Comparison of ENCODE assay signal across 24 cellular contexts in genomic region chr13:36715841-36716240, GRCh38. TPM values are rescaled to one million over a fixed set of nuclear protein-coding genes. Genes with fewer than 3 reads are reported as not detected.
"Had no signal": no experiment of that assay in that cellular context is flagged by ENCODE, and none has a peak within 500 bp of the region (broad histone marks: within the 10 kb centered on the region; RNA-seq: fewer than 3 reads in every experiment).

No MANE protein-coding gene starts in this region.

- H3K9me3 ChIP-seq: MG63, SJCRH30 had no signal

- DNase-seq: IMR-90, Karpas-422, KG1, MG63, NCI-H1092 treated with DMSO at 0.1 percent for 48 hours, NCI-H1436, NCI-H187, NCI-H2029, NCI-H2081 treated with DMSO at 0.1 percent for 48 hours, NCI-H2171, NCI-H226, NCI-H446, NCI-H510A, NCI-H524 treated with DMSO at 0.1 percent for 48 hours, NCI-H69, NCI-H774, PC-3, SHP77 treated with DMSO at 0.1 percent for 48 hours, SJCRH30 had no signal

- H3K36me3 ChIP-seq: MG63, SJCRH30 had no signal

- H3K27me3 ChIP-seq: MG63, SJCRH30 had no signal

- H3K27ac ChIP-seq: HL-60, RWPE1, SJCRH30 had no signal

- ATAC-seq: Panc1, PC-3, SK-N-SH treated with all-trans-retinoic acid at 6 μM for 48 hours had no signal

- H3K4me3 ChIP-seq: MG63, SJCRH30 had no signal

RNA-seq across cellular contexts. Expression of gene SERTM1, which starts 42.0 kb away (rescaled TPM):
- total RNA-seq: HT-29, IMR-90, PC-3 had no signal
- polyA plus RNA-seq: IMR-90 had no signal
